In genomic region chr5:137194300-137194699, GRCh38 we compare ENCODE assay signal across 17 cellular contexts.
DNase-seq lines count a peak whose midpoint lies in the region; ATAC-seq and TF ChIP-seq lines count a peak whose summit lies in the region.
"Had no signal": no experiment of that assay in that cellular context is flagged by ENCODE, and none has a peak within 500 bp of the region (broad histone marks: within the 10 kb centered on the region; RNA-seq: fewer than 3 reads in every experiment).

No MANE protein-coding gene starts in this region.

- no peak overlapping the region for H3K4me3 Mint-ChIP-seq in natural killer cell
- H3K4me3 Mint-ChIP-seq: CD4-positive, alpha-beta T cell; CD8-positive, alpha-beta T cell had no signal

- H2AFZ ChIP-seq in neuronal stem cell (ENCODE audit: low read length), result no peak overlapping the region

- no peak overlapping the region for H3K14ac ChIP-seq in neuronal stem cell (ENCODE audit: low read length)

- no peak overlapping the region for H4K91ac ChIP-seq in neuronal stem cell (ENCODE audit: low read depth, low read length, poor library complexity)

- H3K27ac Mint-ChIP-seq in natural killer cell, result no peak overlapping the region
- H3K27ac Mint-ChIP-seq: CD4-positive, alpha-beta T cell; CD8-positive, alpha-beta T cell had no signal

- H2BK15ac ChIP-seq in neuronal stem cell (ENCODE audit: low read length), result peak overlapping the region; percentile 15

- no peak overlapping the region for H3K23ac ChIP-seq in neuronal stem cell (ENCODE audit: low read depth, low read length, poor library complexity)

- H4K8ac ChIP-seq in neuronal stem cell (ENCODE audit: low read depth, low read length), result no peak overlapping the region

- H3K4me3 ChIP-seq in neuronal stem cell (ENCODE audit: low read length in 2 of 2), result no peak overlapping the region
- H3K4me3 ChIP-seq: A549, BLaER1, GM12878 had no signal

- intact Hi-C loops in natural killer cell (cut with micrococcal nuclease), result no loop called here

- H3K27me3 Mint-ChIP-seq in natural killer cell (ENCODE audit: low read depth in 2 of 2), result no peaks in the 10 kb centered on the region
- H3K27me3 Mint-ChIP-seq: CD4-positive, alpha-beta T cell had no signal

- no peak overlapping the region for H2AK5ac ChIP-seq in neuronal stem cell (ENCODE audit: low read depth, low read length)

- no peaks in the 10 kb centered on the region for H3K4me1 Mint-ChIP-seq in natural killer cell

- CTCF ChIA-PET in GM10248 (lab: Yijun Ruan, JAX), result interaction anchor here (0.8 to 1.3 kb wide), 3 partner anchors 9 to 126 kb away, joined by 3 read pairs; no protein-coding TSS in a partner anchor

- WGBS in neuronal stem cell (ENCODE audit: extremely low coverage in 2 of 2, insufficient read length in 2 of 2, insufficient replicate concordance in 1 of 2), 2 donors, result no CpG with 5 or more reads among the region's 8 CpGs

- H2BK5ac ChIP-seq in neuronal stem cell (ENCODE audit: low read length), result no peak overlapping the region

- no peak overlapping the region for H3K4ac ChIP-seq in neuronal stem cell (ENCODE audit: low read length)

- POLR2A ChIA-PET in GM10248 (lab: Yijun Ruan, JAX), result no interaction called here

- no peak overlapping the region for H2BK120ac ChIP-seq in neuronal stem cell (ENCODE audit: low read depth, low read length)

- peak overlapping the region; percentile 98 for H3K27ac ChIP-seq in VCaP
- H3K27ac ChIP-seq in neuronal stem cell (replicated peaks; ENCODE audit: low read length), result no peak overlapping the region
- H3K27ac ChIP-seq: 22Rv1, BLaER1 had no signal

- no peak overlapping the region for H2BK12ac ChIP-seq in neuronal stem cell (ENCODE audit: low read length)

- H3K4me1 ChIP-seq in neuronal stem cell (ENCODE audit: control insufficient read depth in 2 of 2, insufficient read depth in 1 of 2, low read depth in 1 of 2, low read length in 2 of 2), result no peaks in the 10 kb centered on the region
- H3K4me1 ChIP-seq: BE2C, BLaER1, Caco-2 had no signal

- H3K18ac ChIP-seq in neuronal stem cell (ENCODE audit: low read length), result peak overlapping the region; percentile 59

- H3K36me3 ChIP-seq in neuronal stem cell (replicated peaks in 1 of 2; ENCODE audit: control insufficient read depth in 2 of 2, insufficient read depth in 2 of 2, low read length in 2 of 2), result no peaks in the 10 kb centered on the region
- H3K36me3 ChIP-seq: BE2C, BLaER1 had no signal

- H3K4me2 ChIP-seq in neuronal stem cell (ENCODE audit: insufficient read depth, low read length, poor library complexity, severe bottlenecking), result no peak overlapping the region
- H3K4me2 ChIP-seq: A549, BLaER1 had no signal

- ATAC-seq in natural killer cell, result no peak
- ATAC-seq: A549; CD8-positive, alpha-beta T cell; GM12878 had no signal

- H3K27me3 ChIP-seq in neuronal stem cell (ENCODE audit: control insufficient read depth in 3 of 3, insufficient read depth in 3 of 3, low read depth in 1 of 3, low read length in 3 of 3), result no peaks in the 10 kb centered on the region
- H3K27me3 ChIP-seq: BE2C, BLaER1 had no signal

- no peak overlapping the region for H3K9ac ChIP-seq in neuronal stem cell (ENCODE audit: low read depth, low read length, poor library complexity)
- H3K9ac ChIP-seq: BLaER1 had no signal

- no peaks in the 10 kb centered on the region for H3K9me3 ChIP-seq in neuronal stem cell (replicated peaks in 1 of 2; ENCODE audit: control insufficient read depth in 2 of 2, insufficient read depth in 1 of 2, low read depth in 1 of 2, low read length in 2 of 2)
- H3K9me3 ChIP-seq: A549, BE2C, BLaER1, Caco-2 had no signal

- no peaks in the 10 kb centered on the region for H3K9me3 Mint-ChIP-seq in natural killer cell
- H3K9me3 Mint-ChIP-seq: CD4-positive, alpha-beta T cell; CD8-positive, alpha-beta T cell had no signal

- H3K79me1 ChIP-seq in neuronal stem cell (ENCODE audit: low read depth, low read length), result no peaks in the 10 kb centered on the region

- H3K36me3 Mint-ChIP-seq in natural killer cell, result no peaks in the 10 kb centered on the region
- H3K36me3 Mint-ChIP-seq: CD8-positive, alpha-beta T cell had no signal

- DNase-seq in Ammon's horn (ENCODE audit: low spot score) (peak; percentile 25), neuronal stem cell (ENCODE audit: low spot score) (no peak), GM10248 (ENCODE audit: extremely low spot score) (no peak), natural killer cell (no peak)
- DNase-seq: AML-193; BE2C; Caco-2; Calu3; CD4-positive, alpha-beta T cell; CD8-positive, alpha-beta T cell; DMS79 treated with DMSO at 0.1 percent for 48 hours; GF-D8 had no signal

- TF ChIP-seq CTCF in VCaP (conservative IDR thresholded peaks at IDR 0.05), result no peak
- TF ChIP-seq CTCF in GM10248 (IDR thresholded peaks at IDR 0.05; ENCODE audit: control extremely low read depth, extremely low read depth, low read depth, missing control alignments), result no peak
- no peak for TF ChIP-seq CTCF in natural killer cell (IDR thresholded peaks at IDR 0.05)
